3 cellular contexts compared by ENCODE assay signal in the genomic region with DNA sequence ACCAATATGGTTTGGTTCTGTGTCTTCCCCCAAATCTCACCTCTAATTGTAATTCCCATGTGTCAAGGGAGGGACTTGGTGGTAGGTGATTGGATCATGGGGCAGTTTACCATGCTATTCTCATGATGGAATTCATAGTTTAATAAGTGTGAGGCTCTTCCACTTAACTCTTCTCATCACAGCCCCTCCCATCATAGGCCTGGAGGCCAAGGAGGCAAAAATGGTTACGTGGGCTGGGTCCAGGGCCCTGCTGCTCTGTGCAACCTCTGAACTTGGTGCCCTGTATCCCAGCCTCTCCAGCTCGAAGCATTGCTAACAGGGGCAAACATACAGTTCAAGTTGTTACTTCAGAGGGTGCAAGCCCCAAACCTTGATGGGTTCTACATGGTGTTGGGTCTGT.
TF ChIP-seq lines count a peak whose summit lies in the region.

No MANE protein-coding gene starts in this region.

TF ChIP-seq in HepG2, 621 proteins besides CTCF, POLR2A, EP300 and RAD21 (continued from another document and continues in another):
- TF ChIP-seq, protein P1, sequence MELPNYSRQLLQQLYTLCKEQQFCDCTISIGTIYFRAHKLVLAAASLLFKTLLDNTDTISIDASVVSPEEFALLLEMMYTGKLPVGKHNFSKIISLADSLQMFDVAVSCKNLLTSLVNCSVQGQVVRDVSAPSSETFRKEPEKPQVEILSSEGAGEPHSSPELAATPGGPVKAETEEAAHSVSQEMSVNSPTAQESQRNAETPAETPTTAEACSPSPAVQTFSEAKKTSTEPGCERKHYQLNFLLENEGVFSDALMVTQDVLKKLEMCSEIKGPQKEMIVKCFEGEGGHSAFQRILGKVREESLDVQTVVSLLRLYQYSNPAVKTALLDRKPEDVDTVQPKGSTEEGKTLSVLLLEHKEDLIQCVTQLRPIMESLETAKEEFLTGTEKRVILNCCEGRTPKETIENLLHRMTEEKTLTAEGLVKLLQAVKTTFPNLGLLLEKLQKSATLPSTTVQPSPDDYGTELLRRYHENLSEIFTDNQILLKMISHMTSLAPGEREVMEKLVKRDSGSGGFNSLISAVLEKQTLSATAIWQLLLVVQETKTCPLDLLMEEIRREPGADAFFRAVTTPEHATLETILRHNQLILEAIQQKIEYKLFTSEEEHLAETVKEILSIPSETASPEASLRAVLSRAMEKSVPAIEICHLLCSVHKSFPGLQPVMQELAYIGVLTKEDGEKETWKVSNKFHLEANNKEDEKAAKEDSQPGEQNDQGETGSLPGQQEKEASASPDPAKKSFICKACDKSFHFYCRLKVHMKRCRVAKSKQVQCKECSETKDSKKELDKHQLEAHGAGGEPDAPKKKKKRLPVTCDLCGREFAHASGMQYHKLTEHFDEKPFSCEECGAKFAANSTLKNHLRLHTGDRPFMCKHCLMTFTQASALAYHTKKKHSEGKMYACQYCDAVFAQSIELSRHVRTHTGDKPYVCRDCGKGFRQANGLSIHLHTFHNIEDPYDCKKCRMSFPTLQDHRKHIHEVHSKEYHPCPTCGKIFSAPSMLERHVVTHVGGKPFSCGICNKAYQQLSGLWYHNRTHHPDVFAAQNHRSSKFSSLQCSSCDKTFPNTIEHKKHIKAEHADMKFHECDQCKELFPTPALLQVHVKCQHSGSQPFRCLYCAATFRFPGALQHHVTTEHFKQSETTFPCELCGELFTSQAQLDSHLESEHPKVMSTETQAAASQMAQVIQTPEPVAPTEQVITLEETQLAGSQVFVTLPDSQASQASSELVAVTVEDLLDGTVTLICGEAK (IDR thresholded peaks at IDR 0.05) = no peak
- TF ChIP-seq, protein P1 (CRISPR knock-in tag; IDR thresholded peaks at IDR 0.05) = no peak
- TF ChIP-seq TCF12 (IDR thresholded peaks at IDR 0.05) (no peak), TCF12 (CRISPR knock-in tag; IDR thresholded peaks at IDR 0.05) (no peak), MLLT10 (CRISPR knock-in tag; IDR thresholded peaks at IDR 0.05) (no peak), DMAP1 (CRISPR knock-in tag; IDR thresholded peaks at IDR 0.05) (no peak), ZFP36 (IDR thresholded peaks at IDR 0.05; ENCODE audit: borderline replicate concordance, low read depth, low read length, partially characterized antibody) (peak; percentile 47), ZNF138 (CRISPR knock-in tag; IDR thresholded peaks at IDR 0.05; ENCODE audit: low read depth) (no peak)

TF ChIP-seq in A549, 52 proteins besides CTCF, POLR2A, EP300 and RAD21:
- TF ChIP-seq, protein P2, sequence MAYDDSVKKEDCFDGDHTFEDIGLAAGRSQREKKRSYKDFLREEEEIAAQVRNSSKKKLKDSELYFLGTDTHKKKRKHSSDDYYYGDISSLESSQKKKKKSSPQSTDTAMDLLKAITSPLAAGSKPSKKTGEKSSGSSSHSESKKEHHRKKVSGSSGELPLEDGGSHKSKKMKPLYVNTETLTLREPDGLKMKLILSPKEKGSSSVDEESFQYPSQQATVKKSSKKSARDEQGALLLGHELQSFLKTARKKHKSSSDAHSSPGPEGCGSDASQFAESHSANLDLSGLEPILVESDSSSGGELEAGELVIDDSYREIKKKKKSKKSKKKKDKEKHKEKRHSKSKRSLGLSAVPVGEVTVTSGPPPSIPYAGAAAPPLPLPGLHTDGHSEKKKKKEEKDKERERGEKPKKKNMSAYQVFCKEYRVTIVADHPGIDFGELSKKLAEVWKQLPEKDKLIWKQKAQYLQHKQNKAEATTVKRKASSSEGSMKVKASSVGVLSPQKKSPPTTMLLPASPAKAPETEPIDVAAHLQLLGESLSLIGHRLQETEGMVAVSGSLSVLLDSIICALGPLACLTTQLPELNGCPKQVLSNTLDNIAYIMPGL (CRISPR knock-in tag; IDR thresholded peaks at IDR 0.05; ENCODE audit: borderline replicate concordance) = no peak
- TF ChIP-seq ZFP36 (IDR thresholded peaks at IDR 0.05; ENCODE audit: borderline replicate concordance, partially characterized antibody) = peak; percentile 88

TF ChIP-seq in HEK293, 187 proteins besides CTCF, POLR2A, EP300 and RAD21 (continued from another document):
- TF ChIP-seq ZFP69B (tag by site-specific recombination; IDR thresholded peaks at IDR 0.05) (no peak), ZNF549 (tag by site-specific recombination; IDR thresholded peaks at IDR 0.05) (no peak)
- TF ChIP-seq, protein P3, sequence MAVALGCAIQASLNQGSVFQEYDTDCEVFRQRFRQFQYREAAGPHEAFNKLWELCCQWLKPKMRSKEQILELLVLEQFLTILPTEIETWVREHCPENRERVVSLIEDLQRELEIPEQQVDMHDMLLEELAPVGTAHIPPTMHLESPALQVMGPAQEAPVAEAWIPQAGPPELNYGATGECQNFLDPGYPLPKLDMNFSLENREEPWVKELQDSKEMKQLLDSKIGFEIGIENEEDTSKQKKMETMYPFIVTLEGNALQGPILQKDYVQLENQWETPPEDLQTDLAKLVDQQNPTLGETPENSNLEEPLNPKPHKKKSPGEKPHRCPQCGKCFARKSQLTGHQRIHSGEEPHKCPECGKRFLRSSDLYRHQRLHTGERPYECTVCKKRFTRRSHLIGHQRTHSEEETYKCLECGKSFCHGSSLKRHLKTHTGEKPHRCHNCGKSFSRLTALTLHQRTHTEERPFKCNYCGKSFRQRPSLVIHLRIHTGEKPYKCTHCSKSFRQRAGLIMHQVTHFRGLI (tag by site-specific recombination; IDR thresholded peaks at IDR 0.05) = no peak
